In the genomic region with DNA sequence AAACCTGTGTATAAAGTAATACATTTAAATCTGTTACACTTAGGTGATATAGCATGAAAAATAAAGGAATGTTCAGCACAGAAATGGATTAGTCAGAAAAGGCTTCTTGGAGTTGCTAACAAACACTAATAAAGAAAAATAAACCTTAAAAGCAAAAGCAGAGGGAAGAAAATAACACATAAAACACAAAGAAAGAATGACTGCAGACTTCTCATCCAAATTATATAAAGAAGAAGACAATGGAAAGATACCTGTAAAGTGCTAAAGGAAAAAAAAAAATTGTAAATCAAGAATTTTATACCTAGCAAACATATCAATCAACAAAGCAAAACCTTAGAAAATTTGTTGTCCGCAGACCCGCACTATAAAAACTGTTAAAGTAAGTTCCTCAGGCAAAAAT, we compare ENCODE assay signal across 28 cellular contexts.
"Had no signal": no experiment of that assay in that cellular context is flagged by ENCODE, and none has a peak within 500 bp of the region (broad histone marks: within the 10 kb centered on the region; RNA-seq: fewer than 3 reads in every experiment).

No MANE protein-coding gene starts in this region.

- H3K27me3 ChIP-seq: brain microvascular endothelial cell, SJCRH30 had no signal

- H3K27ac ChIP-seq: brain microvascular endothelial cell, SJCRH30, SK-N-MC had no signal

- H3K4me3 ChIP-seq: SJCRH30, SK-N-MC had no signal

- H3K36me3 ChIP-seq: brain microvascular endothelial cell, SJCRH30 had no signal

- ATAC-seq: activated naive CD8-positive, alpha-beta T cell treated with anti-CD3 and anti-CD28 coated beads, Interleukin-2, amount 50 U/mL, for 24 hours; activated T-cell treated with anti-CD3 and anti-CD28 coated beads, Interleukin-2, amount 50 U/mL, for 4 hours; Panc1 had no signal

- DNase-seq: activated B cell treated with CpG ODN at 0.5 μM for 24 hours; activated CD4-positive, alpha-beta memory T cell treated with anti-CD3 and anti-CD28 coated beads for 36 hours; activated CD4-positive, alpha-beta T cell treated with anti-CD3 and anti-CD28 coated beads for 4 hours; activated CD4-positive, alpha-beta T cell treated with anti-CD3 and anti-CD28 coated beads, Interleukin-2, amount 50 U/mL, for 1 hour; activated CD4-positive, CD25-positive, alpha-beta regulatory T cell treated with anti-CD3 and anti-CD28 coated beads, Interleukin-2, amount 50 U/mL, for 72 hours; activated CD8-positive, alpha-beta memory T cell treated with anti-CD3 and anti-CD28 coated beads, Interleukin-2, amount 50 U/mL, for 4 hours; activated gamma-delta T cell treated with Interleukin-2 at 50 U/mL for 16 hours; activated naive CD4-positive, alpha-beta T cell treated with anti-CD3 and anti-CD28 coated beads for 36 hours; activated naive CD8-positive, alpha-beta T cell treated with anti-CD3 and anti-CD28 coated beads, Interleukin-2, amount 50 U/mL, for 24 hours; activated T-cell treated with anti-CD3 and anti-CD28 coated beads for 4 hours; activated T-cell treated with anti-CD3 and anti-CD28 coated beads, Interleukin-2, amount 50 U/mL, for 4 hours; anterior cingulate cortex; brain microvascular endothelial cell; central memory CD4-positive, alpha-beta T cell; NCI-H1105; NCI-H1417 treated with DMSO at 0.1 percent for 48 hours; NCI-H187 treated with DMSO at 0.1 percent for 48 hours; NCI-H2081; NCI-H2171; NCI-H2227 treated with DMSO at 0.1 percent for 48 hours; NCI-H446; NCI-H524; NCI-H69; NCI-H82; SHP77; SJCRH30 had no signal
